8 cellular contexts compared by ENCODE assay signal in genomic region chr17:7281074-7281952, GRCh38. TPM values are rescaled to one million over a fixed set of nuclear protein-coding genes. Genes with fewer than 3 reads are reported as not detected.
DNase-seq lines count a peak whose midpoint lies in the region; ATAC-seq, FAIRE-seq and TF ChIP-seq lines count a peak whose summit lies in the region.

SLC2A4 (plus strand) TSS chr17:7281718; CDS start chr17:7281935, 217 bp downstream.

- peak; percentile 70 for ATAC-seq in HG02852 (IDR thresholded peaks at IDR 0.05; ENCODE audit: unreplicated experiment)
- no peak for ATAC-seq in GM18870 (IDR thresholded peaks at IDR 0.05; ENCODE audit: unreplicated experiment)

- no peaks in the 10 kb centered on the region for H3K36me3 Mint-ChIP-seq in chondrocyte (ENCODE audit: low read depth)

- FAIRE-seq in kidney (lab: Jason Lieb, UNC): peak; percentile 46

- peak within 1 kb of the TSS; percentile 89 for H3K27ac Mint-ChIP-seq in chondrocyte (ENCODE audit: unreplicated experiment)

- peaks cover 7% of the 10 kb centered on the region for H3K27me3 Mint-ChIP-seq in chondrocyte (ENCODE audit: low read depth)

- H3K9me3 ChIP-seq in ES-I3 (ENCODE audit: control insufficient read depth, insufficient read depth, low read length) (no peaks in the 10 kb centered on the region), kidney (ENCODE audit: control insufficient read depth in 1 of 2, low read length in 2 of 2) (no peaks in the 10 kb centered on the region)

- H3K4me1 Mint-ChIP-seq in chondrocyte (ENCODE audit: low read depth): peaks cover 17% of the 10 kb centered on the region

- H3K9ac ChIP-seq in ES-I3 (ENCODE audit: low read depth, low read length): peak within 1 kb of the TSS; percentile 67
- H3K9ac ChIP-seq in kidney (ENCODE audit: low read length in 2 of 2): peak within 1 kb of the TSS; percentile 52 to 84

- peak within 1 kb of the TSS; percentile 35 to 46 for H3K4me3 ChIP-seq in kidney (ENCODE audit: low read length in 2 of 2)

- TF ChIP-seq CTCF in chondrocyte (IDR thresholded peaks at IDR 0.05) (no peak), kidney (IDR thresholded peaks at IDR 0.05; ENCODE audit: borderline replicate concordance, extremely low read depth, insufficient read depth) (no peak)

- H3K36me3 ChIP-seq in ES-I3 (ENCODE audit: insufficient read depth, low read length): no peaks in the 10 kb centered on the region
- H3K36me3 ChIP-seq in kidney (ENCODE audit: control insufficient read depth in 1 of 2, insufficient read depth in 2 of 2, low read length in 2 of 2): no peaks in the 10 kb centered on the region

- H3K9me3 Mint-ChIP-seq in chondrocyte (ENCODE audit: low read depth): no peaks in the 10 kb centered on the region

- DNase-seq in NCI-H226 (peak; percentile 91), chondrocyte (ENCODE audit: low spot score) (no peak), kidney (peak; percentile 98)
- peak; percentile 88 to 91 for DNase-seq in activated CD4-positive, alpha-beta T cell treated with anti-CD3 and anti-CD28 coated beads for 4 hours
- peak; percentile 91 for DNase-seq in stimulated activated CD4-positive, alpha-beta T cell treated with anti-CD3 and anti-CD28 coated beads, Interleukin-12 subunit alpha, Interleukin-12 subunit beta, amount 100 ng/mL, for 4 hours

- peaks cover 3% of the 10 kb centered on the region; the same call in 1 of the 2 replicates for H3K4me1 ChIP-seq in ES-I3 (ENCODE audit: insufficient read depth, low read length)
- H3K4me1 ChIP-seq in kidney (ENCODE audit: control insufficient read depth in 1 of 2, insufficient read depth in 1 of 2, low read depth in 1 of 2, low read length in 2 of 2): peaks cover 0 to 14% of the 10 kb centered on the region in 2 donors

- H3K27ac ChIP-seq in kidney (ENCODE audit: low read depth in 2 of 2, low read length in 2 of 2): peak within 1 kb of the TSS; percentile 90 to 94

- intact Hi-C loops in kidney (cut with DNase I): no loop called here

- peak within 1 kb of the TSS; percentile 75 for H3K4me3 Mint-ChIP-seq in chondrocyte (ENCODE audit: unreplicated experiment)

RNA-seq across cellular contexts. Expression of gene SLC2A4, which starts in this region (rescaled TPM):
- total RNA-seq in chondrocyte (0.15 to 0.38 TPM (median 0.30 TPM) in 3 replicates), kidney (4.2 TPM)
- polyA plus RNA-seq in kidney (ENCODE audit: insufficient read depth, low read depth, low replicate concordance): 2.8 TPM
